In the genomic region with DNA sequence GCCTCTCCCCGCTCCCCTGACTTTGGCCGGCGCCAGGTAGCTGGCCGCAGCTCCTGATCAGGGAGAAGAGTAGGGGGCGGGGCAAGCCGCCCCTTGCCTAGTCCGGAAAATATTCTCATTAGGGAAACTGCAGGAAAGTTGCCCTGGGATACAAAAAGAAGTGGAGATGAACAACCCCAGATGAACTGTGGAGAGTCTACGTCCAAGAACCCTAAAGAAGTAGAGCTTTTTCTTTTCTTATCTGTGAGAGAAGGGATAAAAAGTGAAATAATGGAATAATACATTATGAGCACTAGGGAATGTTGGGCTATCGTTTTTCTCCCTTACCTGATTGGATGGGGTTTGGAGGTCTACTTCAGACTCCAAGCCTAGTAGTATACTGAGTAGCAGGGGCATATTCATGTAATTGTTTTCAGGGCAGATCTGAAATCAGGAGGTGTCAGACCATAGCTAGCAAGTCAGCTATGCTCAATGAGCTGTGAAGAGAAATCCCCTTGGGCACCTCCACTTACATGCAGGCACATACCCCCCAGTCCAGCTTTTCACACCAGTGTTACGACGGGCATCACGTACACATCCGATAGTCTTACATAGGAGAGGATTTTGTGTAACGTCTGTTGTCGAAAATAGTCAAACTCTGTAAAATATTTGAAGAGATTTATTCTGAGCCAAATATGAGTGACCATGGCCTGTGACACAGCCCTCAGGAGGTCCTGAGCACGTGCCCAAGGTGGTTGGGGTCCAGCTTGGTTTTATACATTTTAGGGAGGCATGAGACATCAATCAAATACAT, we compare ENCODE assay signal across 1 cellular context.
A peak's percentile ranks its signal among the peaks of the same experiment; 100 is the strongest.
TF ChIP-seq lines count a peak whose summit lies in the region.

No MANE protein-coding gene starts in this region.

TF ChIP-seq in HepG2, 621 proteins besides CTCF, POLR2A, EP300 and RAD21 (continued from another document):
- TF ChIP-seq, protein P1, sequence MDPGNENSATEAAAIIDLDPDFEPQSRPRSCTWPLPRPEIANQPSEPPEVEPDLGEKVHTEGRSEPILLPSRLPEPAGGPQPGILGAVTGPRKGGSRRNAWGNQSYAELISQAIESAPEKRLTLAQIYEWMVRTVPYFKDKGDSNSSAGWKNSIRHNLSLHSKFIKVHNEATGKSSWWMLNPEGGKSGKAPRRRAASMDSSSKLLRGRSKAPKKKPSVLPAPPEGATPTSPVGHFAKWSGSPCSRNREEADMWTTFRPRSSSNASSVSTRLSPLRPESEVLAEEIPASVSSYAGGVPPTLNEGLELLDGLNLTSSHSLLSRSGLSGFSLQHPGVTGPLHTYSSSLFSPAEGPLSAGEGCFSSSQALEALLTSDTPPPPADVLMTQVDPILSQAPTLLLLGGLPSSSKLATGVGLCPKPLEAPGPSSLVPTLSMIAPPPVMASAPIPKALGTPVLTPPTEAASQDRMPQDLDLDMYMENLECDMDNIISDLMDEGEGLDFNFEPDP (CRISPR knock-in tag; conservative IDR thresholded peaks at IDR 0.05): no peak
- no peak for TF ChIP-seq ATRX (CRISPR knock-in tag; IDR thresholded peaks at IDR 0.05; ENCODE audit: borderline replicate concordance)
- TF ChIP-seq, protein P2, sequence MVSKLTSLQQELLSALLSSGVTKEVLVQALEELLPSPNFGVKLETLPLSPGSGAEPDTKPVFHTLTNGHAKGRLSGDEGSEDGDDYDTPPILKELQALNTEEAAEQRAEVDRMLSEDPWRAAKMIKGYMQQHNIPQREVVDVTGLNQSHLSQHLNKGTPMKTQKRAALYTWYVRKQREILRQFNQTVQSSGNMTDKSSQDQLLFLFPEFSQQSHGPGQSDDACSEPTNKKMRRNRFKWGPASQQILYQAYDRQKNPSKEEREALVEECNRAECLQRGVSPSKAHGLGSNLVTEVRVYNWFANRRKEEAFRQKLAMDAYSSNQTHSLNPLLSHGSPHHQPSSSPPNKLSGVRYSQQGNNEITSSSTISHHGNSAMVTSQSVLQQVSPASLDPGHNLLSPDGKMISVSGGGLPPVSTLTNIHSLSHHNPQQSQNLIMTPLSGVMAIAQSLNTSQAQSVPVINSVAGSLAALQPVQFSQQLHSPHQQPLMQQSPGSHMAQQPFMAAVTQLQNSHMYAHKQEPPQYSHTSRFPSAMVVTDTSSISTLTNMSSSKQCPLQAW (CRISPR knock-in tag; IDR thresholded peaks at IDR 0.05): 0 out of 2 replicates have a peak, but pooled peaks have one; percentile 16
- TF ChIP-seq ARID2 (CRISPR knock-in tag; IDR thresholded peaks at IDR 0.05; ENCODE audit: borderline replicate concordance): 0 out of 2 replicates have a peak, but pooled peaks have one; percentile 26
- TF ChIP-seq BRCA1 (CRISPR knock-in tag; IDR thresholded peaks at IDR 0.05): no peak
